1 cellular context compared by ENCODE assay signal in genomic region chr7:107168233-107169119, GRCh38.
TF ChIP-seq lines count a peak whose summit lies in the region.

Gene HBP1, plus strand, starts transcription at chr7:107169003. Its CDS starts 10,891 bp downstream, at chr7:107179894.

TF ChIP-seq in HepG2, 621 proteins besides CTCF, POLR2A, EP300 and RAD21 (continued from another document and continues in another):
- TF ChIP-seq ZNF574 (CRISPR knock-in tag; IDR thresholded peaks at IDR 0.05) (peak; percentile 61; the same call in 1 of the 2 replicates), THAP8 (CRISPR knock-in tag; IDR thresholded peaks at IDR 0.05; ENCODE audit: borderline replicate concordance) (no peak), ZNF256 (CRISPR knock-in tag; conservative IDR thresholded peaks at IDR 0.05) (no peak), ZNF850 (CRISPR knock-in tag; conservative IDR thresholded peaks at IDR 0.05) (no peak), ZBTB38 (CRISPR knock-in tag; IDR thresholded peaks at IDR 0.05) (0 out of 2 replicates have a peak, but pooled peaks have one; percentile 31), ZNF367 (CRISPR knock-in tag; IDR thresholded peaks at IDR 0.05; ENCODE audit: borderline replicate concordance) (no peak), ZNF652 (CRISPR knock-in tag; IDR thresholded peaks at IDR 0.05; ENCODE audit: borderline replicate concordance, low read depth) (no peak; the same call in 1 of the 2 replicates), FOXJ3 (CRISPR knock-in tag; IDR thresholded peaks at IDR 0.05; ENCODE audit: borderline replicate concordance) (peak; percentile 87; the same call in 1 of the 2 replicates), EED (CRISPR knock-in tag; IDR thresholded peaks at IDR 0.05) (no peak), SIN3B (IDR thresholded peaks at IDR 0.05; ENCODE audit: low read length) (peak; percentile 16; the same call in 1 of the 2 replicates), JARID2 (CRISPR knock-in tag; IDR thresholded peaks at IDR 0.05; ENCODE audit: insufficient replicate concordance) (peak; percentile 9), ZFX (CRISPR knock-in tag; IDR thresholded peaks at IDR 0.05; ENCODE audit: low read depth) (peak; percentile 88), CERS6 (CRISPR knock-in tag; IDR thresholded peaks at IDR 0.05) (no peak), HNF1A (IDR thresholded peaks at IDR 0.05; ENCODE audit: low read depth) (no peak; the same call in 1 of the 2 replicates), HNF1A (CRISPR knock-in tag; IDR thresholded peaks at IDR 0.05; ENCODE audit: borderline replicate concordance) (peak; percentile 7; the same call in 1 of the 2 replicates), HNRNPUL1 (IDR thresholded peaks at IDR 0.05; ENCODE audit: low read depth, low read length) (no peak), MAF1 (CRISPR knock-in tag; IDR thresholded peaks at IDR 0.05; ENCODE audit: borderline replicate concordance) (no peak), ZNF280B (CRISPR knock-in tag; IDR thresholded peaks at IDR 0.05; ENCODE audit: borderline replicate concordance) (0 out of 2 replicates have a peak, but pooled peaks have one; percentile 67), ZSCAN25 (CRISPR knock-in tag; IDR thresholded peaks at IDR 0.05) (no peak), DMAP1 (CRISPR knock-in tag; IDR thresholded peaks at IDR 0.05) (peak; percentile 37; the same call in 1 of the 2 replicates), ZBTB10 (CRISPR knock-in tag; IDR thresholded peaks at IDR 0.05; ENCODE audit: borderline replicate concordance) (0 out of 2 replicates have a peak, but pooled peaks have one; percentile 7), SMC3 (IDR thresholded peaks at IDR 0.05; ENCODE audit: low read length) (no peak), ZNF329 (CRISPR knock-in tag; IDR thresholded peaks at IDR 0.05; ENCODE audit: low read depth) (0 out of 2 replicates have a peak, but pooled peaks have one; percentile 24), AHDC1 (CRISPR knock-in tag; IDR thresholded peaks at IDR 0.05; ENCODE audit: borderline replicate concordance) (no peak), ZNF629 (CRISPR knock-in tag; conservative IDR thresholded peaks at IDR 0.05) (no peak), ZNF780A (CRISPR knock-in tag; IDR thresholded peaks at IDR 0.05) (0 out of 2 replicates have a peak, but pooled peaks have one; percentile 21), ZBTB25 (CRISPR knock-in tag; IDR thresholded peaks at IDR 0.05) (no peak), EEA1 (CRISPR knock-in tag; IDR thresholded peaks at IDR 0.05; ENCODE audit: borderline replicate concordance) (no peak), SNAPC5 (CRISPR knock-in tag; IDR thresholded peaks at IDR 0.05; ENCODE audit: borderline replicate concordance) (0 out of 2 replicates have a peak, but pooled peaks have one; percentile 15), CC2D1A (CRISPR knock-in tag; IDR thresholded peaks at IDR 0.05) (no peak), KDM5A (IDR thresholded peaks at IDR 0.05; ENCODE audit: borderline replicate concordance, low read length) (peak; percentile 71; the same call in 1 of the 2 replicates), CBX2 (IDR thresholded peaks at IDR 0.05; ENCODE audit: low read depth, low read length) (no peak), CBX2 (CRISPR knock-in tag; IDR thresholded peaks at IDR 0.05; ENCODE audit: low read depth) (no peak), SAP130 (CRISPR knock-in tag; IDR thresholded peaks at IDR 0.05; ENCODE audit: low read depth) (peak; percentile 98), ZNF775 (CRISPR knock-in tag; IDR thresholded peaks at IDR 0.05; ENCODE audit: borderline replicate concordance) (no peak), NFE2 (CRISPR knock-in tag; IDR thresholded peaks at IDR 0.05) (no peak), SP1 (IDR thresholded peaks at IDR 0.05) (0 out of 2 replicates have a peak, but pooled peaks have one; percentile 55), SP1 (CRISPR knock-in tag; IDR thresholded peaks at IDR 0.05) (peak; percentile 73), MAFK (conservative IDR thresholded peaks at IDR 0.05 in 1 of 2, IDR thresholded peaks at IDR 0.05 in 1 of 2; ENCODE audit: low read length in 2 of 2) (no peak)
